In the genomic region with DNA sequence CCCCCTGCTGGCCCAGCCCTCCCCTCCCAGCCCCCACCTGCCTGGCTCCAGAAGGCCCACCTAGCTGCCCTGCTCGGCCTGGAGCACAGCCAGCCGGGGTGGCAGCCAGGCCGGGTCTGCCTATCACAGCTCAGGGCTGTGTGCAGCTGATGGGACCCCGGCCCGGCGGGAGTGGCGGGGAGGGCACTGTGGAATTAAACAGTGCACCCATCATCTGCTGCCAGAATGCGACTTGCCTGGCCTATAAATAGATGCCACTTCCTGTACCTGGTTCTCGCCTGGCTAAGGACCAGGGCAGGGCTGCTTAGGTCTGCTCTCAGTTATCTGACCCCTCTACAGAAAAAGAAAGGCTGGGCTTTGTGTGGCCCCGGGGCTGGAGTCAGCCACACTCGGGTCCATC, we compare ENCODE assay signal across 13 cellular contexts.
DNase-seq lines count a peak whose midpoint lies in the region; ATAC-seq and TF ChIP-seq lines count a peak whose summit lies in the region.
"Had no signal": no experiment of that assay in that cellular context is flagged by ENCODE, and none has a peak within 500 bp of the region (broad histone marks: within the 10 kb centered on the region; RNA-seq: fewer than 3 reads in every experiment).

No MANE protein-coding gene starts in this region.

- intact Hi-C loops in vagina (cut with DNase I): loop anchor here (2.0 kb wide), 1 partner anchor 78 kb away; no protein-coding TSS in a partner anchor

- H3K27ac ChIP-seq in SK-N-SH (ENCODE audit: low read depth in 2 of 2, low read length in 1 of 2) (peak overlapping the region in 1 of 2 experiments; percentile 89; a peak in 2 of 4 replicates), neural progenitor cell (no peak overlapping the region), vagina (no peak overlapping the region)
- H3K27ac ChIP-seq in CD8-positive, alpha-beta memory T cell (ENCODE audit: low read depth, low read length): no peak overlapping the region
- H3K27ac ChIP-seq: HL-60 had no signal

- no peaks in the 10 kb centered on the region for H3K9me2 ChIP-seq in SK-N-SH

- no peak overlapping the region for H3K9ac ChIP-seq in SK-N-SH
- H3K9ac ChIP-seq in neural progenitor cell: no peak overlapping the region

- no peaks in the 10 kb centered on the region for H3K27me3 ChIP-seq in SK-N-SH (ENCODE audit: insufficient read depth)
- no peaks in the 10 kb centered on the region for H3K27me3 ChIP-seq in CD8-positive, alpha-beta memory T cell (ENCODE audit: insufficient read depth, low read length, poor library complexity, severe bottlenecking)
- H3K27me3 ChIP-seq in neural progenitor cell: no peaks in the 10 kb centered on the region
- H3K27me3 ChIP-seq in vagina: no peaks in the 10 kb centered on the region

- peaks cover 0 to 23% (median 11%) of the 10 kb centered on the region in 3 donors for H3K4me1 Mint-ChIP-seq in CD8-positive, alpha-beta memory T cell
- H3K4me1 Mint-ChIP-seq in T-helper 17 cell (peaks cover 22% of the 10 kb centered on the region), neural progenitor cell (peaks cover 48% of the 10 kb centered on the region)

- H3F3A ChIP-seq in SK-N-SH (replicated peaks; ENCODE audit: insufficient read depth) (no peaks in the 10 kb centered on the region), neural progenitor cell (ENCODE audit: low read depth) (peaks cover 8% of the 10 kb centered on the region)

- no peaks in the 10 kb centered on the region for H3K36me3 ChIP-seq in SK-N-SH (replicated peaks in 1 of 2; ENCODE audit: control insufficient read depth in 1 of 2, insufficient read depth in 2 of 2, low read length in 1 of 2)
- H3K36me3 ChIP-seq in CD8-positive, alpha-beta memory T cell (ENCODE audit: insufficient read depth, low read length): no peaks in the 10 kb centered on the region
- H3K36me3 ChIP-seq in neural progenitor cell: no peaks in the 10 kb centered on the region
- no peaks in the 10 kb centered on the region for H3K36me3 ChIP-seq in vagina

- peaks cover 2 to 62% of the 10 kb centered on the region in 2 experiments; a peak in 3 of 4 replicates for H3K4me1 ChIP-seq in SK-N-SH (ENCODE audit: control insufficient read depth in 1 of 2, insufficient read depth in 2 of 2, low read depth in 1 of 2, low read length in 1 of 2)
- H3K4me1 ChIP-seq in CD8-positive, alpha-beta memory T cell (ENCODE audit: insufficient read depth, low read length): no peaks in the 10 kb centered on the region
- peaks cover 29% of the 10 kb centered on the region for H3K4me1 ChIP-seq in neural progenitor cell
- peaks cover 11% of the 10 kb centered on the region for H3K4me1 ChIP-seq in vagina

- 60% methylated on average over 1 of the region's 11 CpGs for WGBS in SK-N-SH (ENCODE audit: low lambda C conversion rate)

- H4K20me1 ChIP-seq in SK-N-SH (ENCODE audit: insufficient read depth) (no peaks in the 10 kb centered on the region), neural progenitor cell (ENCODE audit: low read depth) (no peaks in the 10 kb centered on the region)

- H2AFZ ChIP-seq in SK-N-SH (ENCODE audit: low read depth): no peak overlapping the region
- H2AFZ ChIP-seq in neural progenitor cell (replicated peaks): no peak overlapping the region

- POLR2A ChIA-PET in SK-N-SH (lab: Yijun Ruan, JAX): no interaction called here
- POLR2A ChIA-PET in CD8-positive, alpha-beta memory T cell (lab: Charles Lee): interaction anchor here (0.5 to 0.6 kb wide), 3 partner anchors 37 to 494 kb away, joined by 3 read pairs; no protein-coding TSS in a partner anchor

- no peak for TF ChIP-seq RAD21 in SK-N-SH (IDR thresholded peaks at IDR 0.05; ENCODE audit: low read length)

- TF ChIP-seq POLR2A in vagina (IDR thresholded peaks at IDR 0.05): no peak

- no peaks in the 10 kb centered on the region for H3K79me2 ChIP-seq in SK-N-SH (ENCODE audit: insufficient read depth)
- no peaks in the 10 kb centered on the region for H3K79me2 ChIP-seq in neural progenitor cell (ENCODE audit: low read depth)

- ATAC-seq in SK-N-SH treated with all-trans-retinoic acid at 6 μM for 48 hours: no peak
- ATAC-seq in T-helper 17 cell: no peak
- no peak for ATAC-seq in HG02970 (IDR thresholded peaks at IDR 0.05; ENCODE audit: low FRiP score, unreplicated experiment)
- ATAC-seq in GM21515 (IDR thresholded peaks at IDR 0.05; ENCODE audit: unreplicated experiment): no peak

- CTCF ChIA-PET in SK-N-SH (lab: Yijun Ruan, JAX): interaction anchor here (1.2 to 22.6 kb wide), 4 partner anchors 32 to 95 kb away, joined by 3 to 739 read pairs (median 5); no protein-coding TSS in a partner anchor
- CTCF ChIA-PET in CD8-positive, alpha-beta memory T cell (lab: Charles Lee): interaction anchor here (1.0 to 2.6 kb wide), 3 partner anchors 9 to 80 kb away, joined by 3 to 16 read pairs (median 3); no protein-coding TSS in a partner anchor

- peak overlapping the region in 4 of 7 donors; percentile 41 to 51 (median 47) for H3K4me3 Mint-ChIP-seq in CD8-positive, alpha-beta memory T cell
- H3K4me3 Mint-ChIP-seq in T-helper 17 cell (peak overlapping the region; percentile 45), neural progenitor cell (no peak overlapping the region)
- H3K4me3 Mint-ChIP-seq: HFFc6 had no signal

- H3K36me3 Mint-ChIP-seq in CD8-positive, alpha-beta memory T cell: no peaks in the 10 kb centered on the region
- no peaks in the 10 kb centered on the region for H3K36me3 Mint-ChIP-seq in T-helper 17 cell (ENCODE audit: low read depth)
- no peaks in the 10 kb centered on the region for H3K36me3 Mint-ChIP-seq in neural progenitor cell

- TF ChIP-seq CTCF in SK-N-SH (IDR thresholded peaks at IDR 0.05) (no peak), neural progenitor cell (IDR thresholded peaks at IDR 0.05) (no peak), vagina (IDR thresholded peaks at IDR 0.05) (no peak)

- H3K9me3 Mint-ChIP-seq in CD8-positive, alpha-beta memory T cell: no peaks in the 10 kb centered on the region
- no peaks in the 10 kb centered on the region for H3K9me3 Mint-ChIP-seq in neural progenitor cell
- H3K9me3 Mint-ChIP-seq: HFFc6 had no signal

- H3K9me3 ChIP-seq in SK-N-SH (no peaks in the 10 kb centered on the region), T-helper 17 cell (ENCODE audit: control insufficient read depth, low read length, poor library complexity, severe bottlenecking) (no peaks in the 10 kb centered on the region), neural progenitor cell (ENCODE audit: low read depth) (no peaks in the 10 kb centered on the region), vagina (no peaks in the 10 kb centered on the region)
- H3K9me3 ChIP-seq in CD8-positive, alpha-beta memory T cell (ENCODE audit: low read length): no peaks in the 10 kb centered on the region

- H3K4me3 ChIP-seq in SK-N-SH (ENCODE audit: low read depth in 2 of 2, low read length in 1 of 2) (no peak overlapping the region), neural progenitor cell (no peak overlapping the region), vagina (no peak overlapping the region)
- no peak overlapping the region for H3K4me3 ChIP-seq in CD8-positive, alpha-beta memory T cell (ENCODE audit: low read length)

- peak overlapping the region in 2 of 8 donors; percentile 33 to 36 for H3K27ac Mint-ChIP-seq in CD8-positive, alpha-beta memory T cell
- peak overlapping the region; percentile 86 for H3K27ac Mint-ChIP-seq in T-helper 17 cell
- H3K27ac Mint-ChIP-seq in neural progenitor cell: peak overlapping the region; percentile 74
- H3K27ac Mint-ChIP-seq: HFFc6 had no signal

- no peak for TF ChIP-seq EP300 in SK-N-SH (IDR thresholded peaks at IDR 0.05; ENCODE audit: borderline replicate concordance in 1 of 2, low read depth in 1 of 2, low read length in 1 of 2)

- DNase-seq in SK-N-SH (peak; percentile 62), T-helper 17 cell (no peak), neural progenitor cell (ENCODE audit: low spot score) (no peak), vagina (ENCODE audit: extremely low spot score in 2 of 2) (no peak)
- no peak for DNase-seq in CD8-positive, alpha-beta memory T cell
- DNase-seq: H7, HFFc6, NCI-H1417 treated with DMSO at 0.1 percent for 48 hours, NCI-H2029 had no signal

- peaks cover 6 to 8% of the 10 kb centered on the region in 2 donors for H3K27me3 Mint-ChIP-seq in CD8-positive, alpha-beta memory T cell
- H3K27me3 Mint-ChIP-seq in T-helper 17 cell: no peaks in the 10 kb centered on the region
- H3K27me3 Mint-ChIP-seq in neural progenitor cell (ENCODE audit: insufficient read depth, low read depth): peaks cover 16% of the 10 kb centered on the region

- H3K4me2 ChIP-seq in SK-N-SH (no peak overlapping the region), neural progenitor cell (no peak overlapping the region)

TF ChIP-seq in SK-N-SH, 30 proteins besides CTCF, POLR2A, EP300 and RAD21:
- TF ChIP-seq RFX5 (IDR thresholded peaks at IDR 0.05; ENCODE audit: low read length): no peak
- TF ChIP-seq RXRA (IDR thresholded peaks at IDR 0.05; ENCODE audit: borderline replicate concordance, low read depth): no peak
- TF ChIP-seq RCOR1 (IDR thresholded peaks at IDR 0.05; ENCODE audit: low read length): peak; percentile 38; the same call in 1 of the 2 replicates

TF ChIP-seq in SK-N-SH treated with all-trans-retinoic acid at 6 μM for 48 hours, 23 proteins besides CTCF, POLR2A, EP300 and RAD21:
- no peak for TF ChIP-seq ARNTL (CRISPR knock-in tag; IDR thresholded peaks at IDR 0.05; ENCODE audit: borderline replicate concordance, low read depth)
- TF ChIP-seq, protein P1, sequence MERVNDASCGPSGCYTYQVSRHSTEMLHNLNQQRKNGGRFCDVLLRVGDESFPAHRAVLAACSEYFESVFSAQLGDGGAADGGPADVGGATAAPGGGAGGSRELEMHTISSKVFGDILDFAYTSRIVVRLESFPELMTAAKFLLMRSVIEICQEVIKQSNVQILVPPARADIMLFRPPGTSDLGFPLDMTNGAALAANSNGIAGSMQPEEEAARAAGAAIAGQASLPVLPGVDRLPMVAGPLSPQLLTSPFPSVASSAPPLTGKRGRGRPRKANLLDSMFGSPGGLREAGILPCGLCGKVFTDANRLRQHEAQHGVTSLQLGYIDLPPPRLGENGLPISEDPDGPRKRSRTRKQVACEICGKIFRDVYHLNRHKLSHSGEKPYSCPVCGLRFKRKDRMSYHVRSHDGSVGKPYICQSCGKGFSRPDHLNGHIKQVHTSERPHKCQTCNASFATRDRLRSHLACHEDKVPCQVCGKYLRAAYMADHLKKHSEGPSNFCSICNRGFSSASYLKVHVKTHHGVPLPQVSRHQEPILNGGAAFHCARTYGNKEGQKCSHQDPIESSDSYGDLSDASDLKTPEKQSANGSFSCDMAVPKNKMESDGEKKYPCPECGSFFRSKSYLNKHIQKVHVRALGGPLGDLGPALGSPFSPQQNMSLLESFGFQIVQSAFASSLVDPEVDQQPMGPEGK (CRISPR knock-in tag; IDR thresholded peaks at IDR 0.05; ENCODE audit: borderline replicate concordance): no peak
- TF ChIP-seq ESRRG (CRISPR knock-in tag; IDR thresholded peaks at IDR 0.05): no peak
- TF ChIP-seq SNAI2 (CRISPR knock-in tag; IDR thresholded peaks at IDR 0.05): no peak
